19 cellular contexts compared by ENCODE assay signal in the genomic region with DNA sequence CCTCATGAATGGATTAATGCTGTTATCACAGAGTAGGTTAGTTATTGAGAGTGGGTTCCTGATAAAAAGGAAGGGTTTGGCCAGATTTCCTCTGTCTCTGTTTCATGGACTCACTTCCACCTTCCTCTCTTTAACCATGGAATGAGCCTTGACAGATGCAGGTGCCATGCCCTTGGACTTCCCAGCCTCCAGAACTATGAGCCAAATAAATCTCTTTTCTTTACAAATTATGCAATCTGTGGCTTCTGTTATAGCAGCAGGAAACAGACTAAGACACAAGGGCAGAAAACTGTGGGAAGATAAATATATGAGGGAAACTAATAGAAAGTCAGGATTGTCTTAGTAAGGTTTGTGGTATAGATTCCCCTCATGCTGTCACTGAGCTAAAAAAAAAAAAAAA.
"Had no signal": no experiment of that assay in that cellular context is flagged by ENCODE, and none has a peak within 500 bp of the region (broad histone marks: within the 10 kb centered on the region; RNA-seq: fewer than 3 reads in every experiment).

No MANE protein-coding gene starts in this region.

- H3K4me3 Mint-ChIP-seq: activated CD4-positive, alpha-beta memory T cell treated with anti-CD3 and anti-CD28 coated beads for 36 hours; activated CD4-positive, alpha-beta T cell treated with anti-CD3 and anti-CD28 coated beads for 36 hours; endodermal cell; nephron progenitor cell; stimulated activated effector memory CD8-positive, alpha-beta T cell treated with anti-CD3 and anti-CD28 coated beads, Interleukin-12 subunit alpha, Interleukin-12 subunit beta, amount 100 ng/mL, for 72 hours had no signal

- ATAC-seq: activated CD4-positive, alpha-beta T cell treated with anti-CD3 and anti-CD28 coated beads for 36 hours; body of pancreas; stimulated activated effector memory CD8-positive, alpha-beta T cell treated with anti-CD3 and anti-CD28 coated beads, Interleukin-12 subunit alpha, Interleukin-12 subunit beta, amount 100 ng/mL, for 72 hours had no signal

- H3K27ac Mint-ChIP-seq: activated CD4-positive, alpha-beta memory T cell treated with anti-CD3 and anti-CD28 coated beads for 36 hours; activated CD4-positive, alpha-beta T cell treated with anti-CD3 and anti-CD28 coated beads for 36 hours; endodermal cell; stimulated activated effector memory CD8-positive, alpha-beta T cell treated with anti-CD3 and anti-CD28 coated beads, Interleukin-12 subunit alpha, Interleukin-12 subunit beta, amount 100 ng/mL, for 72 hours had no signal

- H3K4me3 ChIP-seq: body of pancreas, lung, sigmoid colon, testis, upper lobe of right lung had no signal

- H3K36me3 Mint-ChIP-seq: activated CD4-positive, alpha-beta memory T cell treated with anti-CD3 and anti-CD28 coated beads for 36 hours; stimulated activated effector memory CD8-positive, alpha-beta T cell treated with anti-CD3 and anti-CD28 coated beads, Interleukin-12 subunit alpha, Interleukin-12 subunit beta, amount 100 ng/mL, for 72 hours had no signal

- DNase-seq: activated CD4-positive, alpha-beta memory T cell treated with anti-CD3 and anti-CD28 coated beads for 36 hours; activated CD4-positive, alpha-beta T cell treated with anti-CD3 and anti-CD28 coated beads for 36 hours; activated naive CD4-positive, alpha-beta T cell; body of pancreas; central memory CD4-positive, alpha-beta T cell; endodermal cell; foreskin melanocyte; glutamatergic neuron; hypothalamus; islet precursor cell; midbrain; nephron progenitor cell; nucleus accumbens; sigmoid colon; stimulated activated CD4-positive, alpha-beta T cell treated with anti-CD3 and anti-CD28 coated beads, Interleukin-4, amount 100 ng/mL, for 24 hours; testis; upper lobe of right lung had no signal

- H3K27me3 ChIP-seq: body of pancreas, sigmoid colon, testis, upper lobe of right lung had no signal

- H3K27ac ChIP-seq: sigmoid colon, testis, upper lobe of right lung had no signal

- H3K4me1 Mint-ChIP-seq: activated CD4-positive, alpha-beta T cell treated with anti-CD3 and anti-CD28 coated beads for 36 hours; stimulated activated effector memory CD8-positive, alpha-beta T cell treated with anti-CD3 and anti-CD28 coated beads, Interleukin-12 subunit alpha, Interleukin-12 subunit beta, amount 100 ng/mL, for 72 hours had no signal

- H3K4me1 ChIP-seq: sigmoid colon, testis, upper lobe of right lung had no signal

- H3K9me3 ChIP-seq: body of pancreas, testis, upper lobe of right lung had no signal

- H3K36me3 ChIP-seq: sigmoid colon, upper lobe of right lung had no signal
